8 cellular contexts compared by ENCODE assay signal in genomic region chr10:100653957-100654834, GRCh38.
DNase-seq lines count a peak whose midpoint lies in the region; ATAC-seq and TF ChIP-seq lines count a peak whose summit lies in the region.

No MANE protein-coding gene starts in this region.

- DNase-seq in Kasumi-1 (lab: John Stamatoyannopoulos, UW) (peak; percentile 17 to 34), mucosa of descending colon (no peak), gastrocnemius medialis (no peak), HT-29 (ENCODE audit: low spot score) (no peak), medulla oblongata (ENCODE audit: extremely low spot score) (no peak)
- DNase-seq in activated naive CD4-positive, alpha-beta T cell treated with anti-CD3 and anti-CD28 coated beads, Interleukin-2, amount 10 ng/mL, durations not matched to agents 7 days and 5 days = peak; percentile 47

- H3K27me3 Mint-ChIP-seq in activated naive CD4-positive, alpha-beta T cell treated with anti-CD3 and anti-CD28 coated beads, Interleukin-2, amount 10 ng/mL, durations not matched to agents 7 days and 5 days = peaks cover 72% of the 10 kb centered on the region

- H3K27me3 ChIP-seq in BLaER1 treated with 17β-estradiol and CSF1 and Interleukin-3, amounts not matched to agents 10 nM and 100 nM = peaks cover 39 to 59% (median 53%) of the 10 kb centered on the region in 11 experiments
- H3K27me3 ChIP-seq in gastrocnemius medialis = peaks cover 66 to 81% (median 74%) of the 10 kb centered on the region in 3 donors

- H3K27ac ChIP-seq in BLaER1 treated with 17β-estradiol and CSF1 and Interleukin-3, amounts not matched to agents 10 nM and 100 nM = no peak overlapping the region; a peak in 2 of 22 replicates
- no peak overlapping the region for H3K27ac ChIP-seq in gastrocnemius medialis

- H3K9me3 Mint-ChIP-seq in activated naive CD4-positive, alpha-beta T cell treated with anti-CD3 and anti-CD28 coated beads, Interleukin-2, amount 10 ng/mL, durations not matched to agents 7 days and 5 days = no peaks in the 10 kb centered on the region

- H3K27ac Mint-ChIP-seq in activated naive CD4-positive, alpha-beta T cell treated with anti-CD3 and anti-CD28 coated beads, Interleukin-2, amount 10 ng/mL, durations not matched to agents 7 days and 5 days = no peak overlapping the region

- TF ChIP-seq POLR2A in gastrocnemius medialis (IDR thresholded peaks at IDR 0.05) = no peak

- H3K4me3 ChIP-seq in BLaER1 treated with 17β-estradiol and CSF1 and Interleukin-3, amounts not matched to agents 10 nM and 100 nM = peak overlapping the region in 7 of 10 experiments; percentile 9 to 57 (median 39); a peak in 11 of 20 replicates
- H3K4me3 ChIP-seq in mucosa of descending colon (no peak overlapping the region), gastrocnemius medialis (no peak overlapping the region)

- peaks cover 0 to 10% (median 7%) of the 10 kb centered on the region in 10 experiments; a peak in 11 of 20 replicates for H3K4me1 ChIP-seq in BLaER1 treated with 17β-estradiol and CSF1 and Interleukin-3, amounts not matched to agents 10 nM and 100 nM
- H3K4me1 ChIP-seq in mucosa of descending colon (ENCODE audit: low read depth) (no peaks in the 10 kb centered on the region), gastrocnemius medialis (no peaks in the 10 kb centered on the region)

- no peaks in the 10 kb centered on the region for H3K36me3 ChIP-seq in BLaER1 treated with 17β-estradiol and CSF1 and Interleukin-3, amounts not matched to agents 10 nM and 100 nM
- no peaks in the 10 kb centered on the region for H3K36me3 ChIP-seq in mucosa of descending colon (ENCODE audit: low read depth)
- no peaks in the 10 kb centered on the region for H3K36me3 ChIP-seq in gastrocnemius medialis

- H3K4me1 Mint-ChIP-seq in activated naive CD4-positive, alpha-beta T cell treated with anti-CD3 and anti-CD28 coated beads, Interleukin-2, amount 10 ng/mL, durations not matched to agents 7 days and 5 days = peaks cover 26% of the 10 kb centered on the region

- in situ Hi-C loops in gastrocnemius medialis (cut with MboI; ENCODE audit: low sequenced_read_pairs in 4 of 4) = no loop called here

- peaks cover 11% of the 10 kb centered on the region for H3K36me3 Mint-ChIP-seq in activated naive CD4-positive, alpha-beta T cell treated with anti-CD3 and anti-CD28 coated beads, Interleukin-2, amount 10 ng/mL, durations not matched to agents 7 days and 5 days

- peak overlapping the region in 4 of 11 experiments; percentile 19 to 52 (median 38); a peak in 3 of 22 replicates for H3K9ac ChIP-seq in BLaER1 treated with 17β-estradiol and CSF1 and Interleukin-3, amounts not matched to agents 10 nM and 100 nM

- H3K9me3 ChIP-seq in BLaER1 treated with 17β-estradiol and CSF1 and Interleukin-3, amounts not matched to agents 10 nM and 100 nM (replicated peaks in 1 of 11) = 0 out of 22 replicates have a peak, but pooled peaks cover 0 to 5% (median 0%) of the 10 kb centered on the region in 11 experiments
- H3K9me3 ChIP-seq in mucosa of descending colon = no peaks in the 10 kb centered on the region
- H3K9me3 ChIP-seq in gastrocnemius medialis = no peaks in the 10 kb centered on the region

- H3K4me3 Mint-ChIP-seq in activated naive CD4-positive, alpha-beta T cell treated with anti-CD3 and anti-CD28 coated beads, Interleukin-2, amount 10 ng/mL, durations not matched to agents 7 days and 5 days = peak overlapping the region; percentile 59

- ATAC-seq in mucosa of descending colon (peak; percentile 17), GM21390 (IDR thresholded peaks at IDR 0.05; ENCODE audit: unreplicated experiment) (no peak), gastrocnemius medialis (no peak)

- intact Hi-C loops in mucosa of descending colon (cut with DNase I, micrococcal nuclease) = no loop called here
- intact Hi-C loops in gastrocnemius medialis (cut with DNase I; ENCODE audit: low total_unique reads) = no loop called here

- CTCF ChIA-PET in activated naive CD4-positive, alpha-beta T cell treated with anti-CD3 and anti-CD28 coated beads, Interleukin-2, amount 10 ng/mL, durations not matched to agents 7 days and 5 days (lab: Charles Lee) = no interaction called here

- no peaks in the 10 kb centered on the region; a peak in 2 of 22 replicates for H4K20me1 ChIP-seq in BLaER1 treated with 17β-estradiol and CSF1 and Interleukin-3, amounts not matched to agents 10 nM and 100 nM

- H3K4me2 ChIP-seq in BLaER1 treated with 17β-estradiol and CSF1 and Interleukin-3, amounts not matched to agents 10 nM and 100 nM = peak overlapping the region; percentile 10 to 56 (median 41); a peak in 18 of 22 replicates

- TF ChIP-seq CTCF in mucosa of descending colon (IDR thresholded peaks at IDR 0.05) (no peak), gastrocnemius medialis (IDR thresholded peaks at IDR 0.05 in 4 of 5, conservative IDR thresholded peaks at IDR 0.05 in 1 of 5) (no peak)

Comparison
In these comparisons a context has a peak if more than half of its experiments do, and no peak if none do; other contexts are left out.
1. H3K4me3 ChIP-seq: peak in BLaER1 treated with 17β-estradiol and CSF1 and Interleukin-3, amounts not matched to agents 10 nM and 100 nM (7 of 10); none in mucosa of descending colon (single experiment) and gastrocnemius medialis (0 of 4).
2. DNase-seq: peak in Kasumi-1 (2 of 2) and activated naive CD4-positive, alpha-beta T cell treated with anti-CD3 and anti-CD28 coated beads, Interleukin-2, amount 10 ng/mL, durations not matched to agents 7 days and 5 days (single experiment); none in mucosa of descending colon (0 of 3), gastrocnemius medialis (0 of 2), HT-29 (single experiment) and medulla oblongata (single experiment).